16 cellular contexts compared by ENCODE assay signal in genomic region chr3:147493666-147494065, GRCh38.
A peak's percentile ranks its signal among the peaks of the same experiment; 100 is the strongest.
DNase-seq lines count a peak whose midpoint lies in the region; ATAC-seq and TF ChIP-seq lines count a peak whose summit lies in the region.
"Had no signal": no experiment of that assay in that cellular context is flagged by ENCODE, and none has a peak within 500 bp of the region (broad histone marks: within the 10 kb centered on the region; RNA-seq: fewer than 3 reads in every experiment).

No MANE protein-coding gene starts in this region.

- H3K36me3 Mint-ChIP-seq in Calu3 (ENCODE audit: insufficient read depth, unreplicated experiment) = no peaks in the 10 kb centered on the region
- H3K36me3 Mint-ChIP-seq: CD4-positive, alpha-beta memory T cell had no signal

- H3K4me3 ChIP-seq in A673 (ENCODE audit: low read depth, low read length, poor library complexity, severe bottlenecking) = no peak overlapping the region
- no peak overlapping the region for H3K4me3 ChIP-seq in SJCRH30
- H3K4me3 ChIP-seq in tibial artery = no peak overlapping the region
- H3K4me3 ChIP-seq: GM12878 had no signal

- no peak for ATAC-seq in GM19467 (IDR thresholded peaks at IDR 0.05; ENCODE audit: unreplicated experiment)
- ATAC-seq in HG02588 (IDR thresholded peaks at IDR 0.05; ENCODE audit: unreplicated experiment) = no peak
- ATAC-seq: GM12878 had no signal

- no peak overlapping the region for H3K27ac Mint-ChIP-seq in Calu3 (ENCODE audit: unreplicated experiment)
- H3K27ac Mint-ChIP-seq: B cell had no signal

- CTCF ChIA-PET in A673 (lab: Charles Lee) = no interaction called here
- CTCF ChIA-PET in Calu3 (lab: Charles Lee) = no interaction called here

- H3K9me3 ChIP-seq in A673 (ENCODE audit: low read depth, low read length, poor library complexity, severe bottlenecking) (no peaks in the 10 kb centered on the region), SJCRH30 (replicated peaks) (no peaks in the 10 kb centered on the region), tibial artery (no peaks in the 10 kb centered on the region)

- intact Hi-C loops in A673 (cut with micrococcal nuclease; ENCODE audit: unreplicated experiment) (no loop called here), Calu3 (cut with micrococcal nuclease; ENCODE audit: unreplicated experiment) (no loop called here), tibial artery (cut with DNase I; ENCODE audit: low total_unique reads) (no loop called here)

- H3K27ac ChIP-seq in A673 (ENCODE audit: low read depth, low read length, poor library complexity, severe bottlenecking) (no peak overlapping the region), SJCRH30 (no peak overlapping the region), tibial artery (no peak overlapping the region)

- H3K27me3 ChIP-seq in A673 (replicated peaks; ENCODE audit: insufficient read depth, low read depth, low read length, poor library complexity) = peaks cover 52% of the 10 kb centered on the region
- H3K27me3 ChIP-seq in SJCRH30 = no peaks in the 10 kb centered on the region
- no peaks in the 10 kb centered on the region for H3K27me3 ChIP-seq in tibial artery

- H3K36me3 ChIP-seq in A673 (ENCODE audit: insufficient read depth, low read length, poor library complexity, severe bottlenecking) = no peaks in the 10 kb centered on the region
- H3K36me3 ChIP-seq in SJCRH30 = no peaks in the 10 kb centered on the region
- no peaks in the 10 kb centered on the region for H3K36me3 ChIP-seq in tibial artery

- no peaks in the 10 kb centered on the region for H3K27me3 Mint-ChIP-seq in Calu3 (ENCODE audit: unreplicated experiment)
- H3K27me3 Mint-ChIP-seq: B cell; CD4-positive, alpha-beta memory T cell had no signal

- peak; percentile 50 for DNase-seq in A673 (ENCODE audit: low spot score)
- DNase-seq in Calu3 = peak; percentile 44
- peak; percentile 35 for DNase-seq in NCI-H146 treated with DMSO at 0.1 percent for 48 hours (lab: John Stamatoyannopoulos, UW; ENCODE audit: unreplicated experiment)
- DNase-seq in SJCRH30 = peak; percentile 31 to 69
- DNase-seq in tibial artery = no peak
- DNase-seq in stimulated activated CD8-positive, alpha-beta memory T cell treated with anti-CD3 and anti-CD28 coated beads, Interleukin-4, amount 100 ng/mL, for 48 hours = no peak
- DNase-seq: ACHN; CD4-positive, alpha-beta memory T cell; HCEC 1CT; Karpas-422; NCI-H1436 treated with DMSO at 0.1 percent for 48 hours; NCI-H524 treated with DMSO at 0.1 percent for 48 hours had no signal

- BruUV-seq in A673 (replicated peaks; lab: Mats Ljungman, UMichigan) = no TSS peak
- BruUV-seq in Calu3 (replicated peaks; lab: Mats Ljungman, UMichigan) = no TSS peak

- peaks cover 13% of the 10 kb centered on the region for H3K4me1 Mint-ChIP-seq in Calu3 (ENCODE audit: low read depth, unreplicated experiment)
- H3K4me1 Mint-ChIP-seq: B cell; CD4-positive, alpha-beta memory T cell had no signal

- POLR2A ChIA-PET in A673 (lab: Charles Lee; ENCODE audit: low non-redundant PET) = no interaction called here

- H3K4me1 ChIP-seq in A673 (ENCODE audit: insufficient read depth, low read length, poor library complexity, severe bottlenecking) = peaks cover 11% of the 10 kb centered on the region
- peaks cover 20% of the 10 kb centered on the region for H3K4me1 ChIP-seq in SJCRH30
- no peaks in the 10 kb centered on the region for H3K4me1 ChIP-seq in tibial artery

- H3K4me3 Mint-ChIP-seq in Calu3 (ENCODE audit: low read depth, unreplicated experiment) = no peak overlapping the region
- H3K4me3 Mint-ChIP-seq: B cell; CD4-positive, alpha-beta memory T cell had no signal

- TF ChIP-seq CTCF in A673 (conservative IDR thresholded peaks at IDR 0.05; ENCODE audit: low read depth, low read length) (no peak), Calu3 (IDR thresholded peaks at IDR 0.05; ENCODE audit: unreplicated experiment) (no peak), tibial artery (IDR thresholded peaks at IDR 0.05) (no peak)

- H3K9me3 Mint-ChIP-seq in Calu3 (ENCODE audit: low read depth, unreplicated experiment) = no peaks in the 10 kb centered on the region

Comparison
In these comparisons a context has a peak if more than half of its experiments do, and no peak if none do; other contexts are left out.
1. DNase-seq: peak in A673 (single experiment), Calu3 (single experiment), NCI-H146 treated with DMSO at 0.1 percent for 48 hours (single experiment) and SJCRH30 (2 of 2); none in tibial artery (0 of 2) and stimulated activated CD8-positive, alpha-beta memory T cell treated with anti-CD3 and anti-CD28 coated beads, Interleukin-4, amount 100 ng/mL, for 48 hours (single experiment).